Comparison of ENCODE assay signal across 1 cellular context in genomic region chr6:7166410-7167293, GRCh38.
TF ChIP-seq lines count a peak whose summit lies in the region.

No MANE protein-coding gene starts in this region.

TF ChIP-seq in K562, 482 proteins besides CTCF, POLR2A, EP300 and RAD21 (continued from another document and continues in another):
- TF ChIP-seq, protein P1, sequence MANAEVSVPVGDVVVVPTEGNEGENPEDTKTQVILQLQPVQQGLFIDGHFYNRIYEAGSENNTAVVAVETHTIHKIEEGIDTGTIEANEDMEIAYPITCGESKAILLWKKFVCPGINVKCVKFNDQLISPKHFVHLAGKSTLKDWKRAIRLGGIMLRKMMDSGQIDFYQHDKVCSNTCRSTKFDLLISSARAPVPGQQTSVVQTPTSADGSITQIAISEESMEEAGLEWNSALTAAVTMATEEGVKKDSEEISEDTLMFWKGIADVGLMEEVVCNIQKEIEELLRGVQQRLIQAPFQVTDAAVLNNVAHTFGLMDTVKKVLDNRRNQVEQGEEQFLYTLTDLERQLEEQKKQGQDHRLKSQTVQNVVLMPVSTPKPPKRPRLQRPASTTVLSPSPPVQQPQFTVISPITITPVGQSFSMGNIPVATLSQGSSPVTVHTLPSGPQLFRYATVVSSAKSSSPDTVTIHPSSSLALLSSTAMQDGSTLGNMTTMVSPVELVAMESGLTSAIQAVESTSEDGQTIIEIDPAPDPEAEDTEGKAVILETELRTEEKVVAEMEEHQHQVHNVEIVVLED (CRISPR knock-in tag; IDR thresholded peaks at IDR 0.05) = peak; percentile 54; the same call in 1 of the 2 replicates
- TF ChIP-seq, protein P2, sequence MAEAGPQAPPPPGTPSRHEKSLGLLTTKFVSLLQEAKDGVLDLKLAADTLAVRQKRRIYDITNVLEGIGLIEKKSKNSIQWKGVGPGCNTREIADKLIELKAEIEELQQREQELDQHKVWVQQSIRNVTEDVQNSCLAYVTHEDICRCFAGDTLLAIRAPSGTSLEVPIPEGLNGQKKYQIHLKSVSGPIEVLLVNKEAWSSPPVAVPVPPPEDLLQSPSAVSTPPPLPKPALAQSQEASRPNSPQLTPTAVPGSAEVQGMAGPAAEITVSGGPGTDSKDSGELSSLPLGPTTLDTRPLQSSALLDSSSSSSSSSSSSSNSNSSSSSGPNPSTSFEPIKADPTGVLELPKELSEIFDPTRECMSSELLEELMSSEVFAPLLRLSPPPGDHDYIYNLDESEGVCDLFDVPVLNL (CRISPR knock-in tag; IDR thresholded peaks at IDR 0.05; ENCODE audit: low read depth) = no peak
- TF ChIP-seq ZNF311 (CRISPR knock-in tag; IDR thresholded peaks at IDR 0.05) (peak; percentile 96), ZNF76 (CRISPR knock-in tag; IDR thresholded peaks at IDR 0.05; ENCODE audit: borderline replicate concordance) (peak; percentile 92), CXXC5 (CRISPR knock-in tag; IDR thresholded peaks at IDR 0.05) (peak; percentile 96), ZBTB17 (CRISPR knock-in tag; IDR thresholded peaks at IDR 0.05) (peak; percentile 90), ZC3H4 (CRISPR knock-in tag; IDR thresholded peaks at IDR 0.05; ENCODE audit: borderline replicate concordance) (no peak), HNRNPH1 (optimal IDR thresholded peaks at IDR 0.05; ENCODE audit: low read depth, low read length) (no peak), PKNOX1 (IDR thresholded peaks at IDR 0.05) (peak; percentile 56), ETV5 (CRISPR knock-in tag; IDR thresholded peaks at IDR 0.05; ENCODE audit: low read depth) (no peak), POLR2G (IDR thresholded peaks at IDR 0.05; ENCODE audit: low read depth, low read length) (no peak), ZNF79 (CRISPR knock-in tag; IDR thresholded peaks at IDR 0.05; ENCODE audit: low read depth) (peak; percentile 84), NCOA1 (IDR thresholded peaks at IDR 0.05; ENCODE audit: low read depth) (peak; percentile 75; the same call in 1 of the 2 replicates), ZNF143 (CRISPR knock-in tag; IDR thresholded peaks at IDR 0.05) (peak; percentile 28; the same call in 1 of the 2 replicates), ZNF780A (CRISPR knock-in tag; IDR thresholded peaks at IDR 0.05) (no peak), NR2C2 (CRISPR knock-in tag; IDR thresholded peaks at IDR 0.05) (no peak), NR2C2 (tag; IDR thresholded peaks at IDR 0.05) (peak; percentile 72; the same call in 1 of the 2 replicates), NCOA6 (IDR thresholded peaks at IDR 0.05) (no peak), ZNF77 (CRISPR knock-in tag; IDR thresholded peaks at IDR 0.05) (no peak), L3MBTL2 (IDR thresholded peaks at IDR 0.05) (peak; percentile 71), HMG20B (CRISPR knock-in tag; IDR thresholded peaks at IDR 0.05) (no peak), NUFIP1 (IDR thresholded peaks at IDR 0.05; ENCODE audit: partially characterized antibody) (no peak), ZKSCAN8 (CRISPR knock-in tag; IDR thresholded peaks at IDR 0.05) (peak; percentile 85), E2F8 (IDR thresholded peaks at IDR 0.05; ENCODE audit: low read depth, partially characterized antibody) (no peak), ZC3H11A (IDR thresholded peaks at IDR 0.05; ENCODE audit: low read depth, low read length) (no peak), ZNF253 (CRISPR knock-in tag; conservative IDR thresholded peaks at IDR 0.05) (no peak), FOS (IDR thresholded peaks at IDR 0.05; ENCODE audit: extremely low read depth, insufficient read length) (peak; percentile 16), KDM4B (IDR thresholded peaks at IDR 0.05; ENCODE audit: borderline replicate concordance in 2 of 2, low read depth in 1 of 2) (peak in 1 of 2 experiments; percentile 20; a peak in 1 of 4 replicates), TSC22D4 (tag; IDR thresholded peaks at IDR 0.05) (no peak), ZBTB2 (IDR thresholded peaks at IDR 0.05) (peak; percentile 63), PHF21A (IDR thresholded peaks at IDR 0.05; ENCODE audit: borderline replicate concordance, low read depth) (no peak), NR2C1 (IDR thresholded peaks at IDR 0.05) (no peak), NR2C1 (tag; IDR thresholded peaks at IDR 0.05) (peak; percentile 79), SAP30 (IDR thresholded peaks at IDR 0.05; ENCODE audit: borderline replicate concordance, insufficient read depth, low read depth, low read length, poor library complexity, severe bottlenecking) (peak; percentile 56)
- TF ChIP-seq, protein P3, sequence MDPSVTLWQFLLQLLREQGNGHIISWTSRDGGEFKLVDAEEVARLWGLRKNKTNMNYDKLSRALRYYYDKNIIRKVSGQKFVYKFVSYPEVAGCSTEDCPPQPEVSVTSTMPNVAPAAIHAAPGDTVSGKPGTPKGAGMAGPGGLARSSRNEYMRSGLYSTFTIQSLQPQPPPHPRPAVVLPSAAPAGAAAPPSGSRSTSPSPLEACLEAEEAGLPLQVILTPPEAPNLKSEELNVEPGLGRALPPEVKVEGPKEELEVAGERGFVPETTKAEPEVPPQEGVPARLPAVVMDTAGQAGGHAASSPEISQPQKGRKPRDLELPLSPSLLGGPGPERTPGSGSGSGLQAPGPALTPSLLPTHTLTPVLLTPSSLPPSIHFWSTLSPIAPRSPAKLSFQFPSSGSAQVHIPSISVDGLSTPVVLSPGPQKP (CRISPR knock-in tag; IDR thresholded peaks at IDR 0.05) = no peak
- TF ChIP-seq, protein P4, sequence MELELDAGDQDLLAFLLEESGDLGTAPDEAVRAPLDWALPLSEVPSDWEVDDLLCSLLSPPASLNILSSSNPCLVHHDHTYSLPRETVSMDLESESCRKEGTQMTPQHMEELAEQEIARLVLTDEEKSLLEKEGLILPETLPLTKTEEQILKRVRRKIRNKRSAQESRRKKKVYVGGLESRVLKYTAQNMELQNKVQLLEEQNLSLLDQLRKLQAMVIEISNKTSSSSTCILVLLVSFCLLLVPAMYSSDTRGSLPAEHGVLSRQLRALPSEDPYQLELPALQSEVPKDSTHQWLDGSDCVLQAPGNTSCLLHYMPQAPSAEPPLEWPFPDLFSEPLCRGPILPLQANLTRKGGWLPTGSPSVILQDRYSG (tag; conservative IDR thresholded peaks at IDR 0.05; ENCODE audit: low read depth) = peak; percentile 90
- TF ChIP-seq, protein P5, sequence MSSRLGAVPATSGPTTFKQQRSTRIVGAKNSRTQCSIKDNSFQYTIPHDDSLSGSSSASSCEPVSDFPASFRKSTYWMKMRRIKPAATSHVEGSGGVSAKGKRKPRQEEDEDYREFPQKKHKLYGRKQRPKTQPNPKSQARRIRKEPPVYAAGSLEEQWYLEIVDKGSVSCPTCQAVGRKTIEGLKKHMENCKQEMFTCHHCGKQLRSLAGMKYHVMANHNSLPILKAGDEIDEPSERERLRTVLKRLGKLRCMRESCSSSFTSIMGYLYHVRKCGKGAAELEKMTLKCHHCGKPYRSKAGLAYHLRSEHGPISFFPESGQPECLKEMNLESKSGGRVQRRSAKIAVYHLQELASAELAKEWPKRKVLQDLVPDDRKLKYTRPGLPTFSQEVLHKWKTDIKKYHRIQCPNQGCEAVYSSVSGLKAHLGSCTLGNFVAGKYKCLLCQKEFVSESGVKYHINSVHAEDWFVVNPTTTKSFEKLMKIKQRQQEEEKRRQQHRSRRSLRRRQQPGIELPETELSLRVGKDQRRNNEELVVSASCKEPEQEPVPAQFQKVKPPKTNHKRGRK (tag; IDR thresholded peaks at IDR 0.05) = no peak
- TF ChIP-seq, protein P6, sequence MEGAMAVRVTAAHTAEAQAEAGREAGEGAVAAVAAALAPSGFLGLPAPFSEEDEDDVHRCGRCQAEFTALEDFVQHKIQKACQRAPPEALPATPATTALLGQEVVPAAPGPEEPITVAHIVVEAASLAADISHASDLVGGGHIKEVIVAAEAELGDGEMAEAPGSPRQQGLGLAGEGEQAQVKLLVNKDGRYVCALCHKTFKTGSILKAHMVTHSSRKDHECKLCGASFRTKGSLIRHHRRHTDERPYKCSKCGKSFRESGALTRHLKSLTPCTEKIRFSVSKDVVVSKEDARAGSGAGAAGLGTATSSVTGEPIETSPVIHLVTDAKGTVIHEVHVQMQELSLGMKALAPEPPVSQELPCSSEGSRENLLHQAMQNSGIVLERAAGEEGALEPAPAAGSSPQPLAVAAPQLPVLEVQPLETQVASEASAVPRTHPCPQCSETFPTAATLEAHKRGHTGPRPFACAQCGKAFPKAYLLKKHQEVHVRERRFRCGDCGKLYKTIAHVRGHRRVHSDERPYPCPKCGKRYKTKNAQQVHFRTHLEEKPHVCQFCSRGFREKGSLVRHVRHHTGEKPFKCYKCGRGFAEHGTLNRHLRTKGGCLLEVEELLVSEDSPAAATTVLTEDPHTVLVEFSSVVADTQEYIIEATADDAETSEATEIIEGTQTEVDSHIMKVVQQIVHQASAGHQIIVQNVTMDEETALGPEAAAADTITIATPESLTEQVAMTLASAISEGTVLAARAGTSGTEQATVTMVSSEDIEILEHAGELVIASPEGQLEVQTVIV (CRISPR knock-in tag; IDR thresholded peaks at IDR 0.05; ENCODE audit: borderline replicate concordance) = no peak
- TF ChIP-seq, protein P7, sequence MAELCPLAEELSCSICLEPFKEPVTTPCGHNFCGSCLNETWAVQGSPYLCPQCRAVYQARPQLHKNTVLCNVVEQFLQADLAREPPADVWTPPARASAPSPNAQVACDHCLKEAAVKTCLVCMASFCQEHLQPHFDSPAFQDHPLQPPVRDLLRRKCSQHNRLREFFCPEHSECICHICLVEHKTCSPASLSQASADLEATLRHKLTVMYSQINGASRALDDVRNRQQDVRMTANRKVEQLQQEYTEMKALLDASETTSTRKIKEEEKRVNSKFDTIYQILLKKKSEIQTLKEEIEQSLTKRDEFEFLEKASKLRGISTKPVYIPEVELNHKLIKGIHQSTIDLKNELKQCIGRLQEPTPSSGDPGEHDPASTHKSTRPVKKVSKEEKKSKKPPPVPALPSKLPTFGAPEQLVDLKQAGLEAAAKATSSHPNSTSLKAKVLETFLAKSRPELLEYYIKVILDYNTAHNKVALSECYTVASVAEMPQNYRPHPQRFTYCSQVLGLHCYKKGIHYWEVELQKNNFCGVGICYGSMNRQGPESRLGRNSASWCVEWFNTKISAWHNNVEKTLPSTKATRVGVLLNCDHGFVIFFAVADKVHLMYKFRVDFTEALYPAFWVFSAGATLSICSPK (IDR thresholded peaks at IDR 0.05; ENCODE audit: borderline replicate concordance) = no peak
- TF ChIP-seq, protein P8, sequence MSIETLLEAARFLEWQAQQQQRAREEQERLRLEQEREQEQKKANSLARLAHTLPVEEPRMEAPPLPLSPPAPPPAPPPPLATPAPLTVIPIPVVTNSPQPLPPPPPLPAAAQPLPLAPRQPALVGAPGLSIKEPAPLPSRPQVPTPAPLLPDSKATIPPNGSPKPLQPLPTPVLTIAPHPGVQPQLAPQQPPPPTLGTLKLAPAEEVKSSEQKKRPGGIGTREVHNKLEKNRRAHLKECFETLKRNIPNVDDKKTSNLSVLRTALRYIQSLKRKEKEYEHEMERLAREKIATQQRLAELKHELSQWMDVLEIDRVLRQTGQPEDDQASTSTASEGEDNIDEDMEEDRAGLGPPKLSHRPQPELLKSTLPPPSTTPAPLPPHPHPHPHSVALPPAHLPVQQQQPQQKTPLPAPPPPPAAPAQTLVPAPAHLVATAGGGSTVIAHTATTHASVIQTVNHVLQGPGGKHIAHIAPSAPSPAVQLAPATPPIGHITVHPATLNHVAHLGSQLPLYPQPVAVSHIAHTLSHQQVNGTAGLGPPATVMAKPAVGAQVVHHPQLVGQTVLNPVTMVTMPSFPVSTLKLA (conservative IDR thresholded peaks at IDR 0.05) = peak; percentile 62 to 77; a peak in 3 of 4 replicates
- TF ChIP-seq, protein P9, sequence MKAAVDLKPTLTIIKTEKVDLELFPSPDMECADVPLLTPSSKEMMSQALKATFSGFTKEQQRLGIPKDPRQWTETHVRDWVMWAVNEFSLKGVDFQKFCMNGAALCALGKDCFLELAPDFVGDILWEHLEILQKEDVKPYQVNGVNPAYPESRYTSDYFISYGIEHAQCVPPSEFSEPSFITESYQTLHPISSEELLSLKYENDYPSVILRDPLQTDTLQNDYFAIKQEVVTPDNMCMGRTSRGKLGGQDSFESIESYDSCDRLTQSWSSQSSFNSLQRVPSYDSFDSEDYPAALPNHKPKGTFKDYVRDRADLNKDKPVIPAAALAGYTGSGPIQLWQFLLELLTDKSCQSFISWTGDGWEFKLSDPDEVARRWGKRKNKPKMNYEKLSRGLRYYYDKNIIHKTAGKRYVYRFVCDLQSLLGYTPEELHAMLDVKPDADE (conservative IDR thresholded peaks at IDR 0.05; ENCODE audit: control insufficient read depth, low read depth, low read length) = no peak
